In the genomic region with DNA sequence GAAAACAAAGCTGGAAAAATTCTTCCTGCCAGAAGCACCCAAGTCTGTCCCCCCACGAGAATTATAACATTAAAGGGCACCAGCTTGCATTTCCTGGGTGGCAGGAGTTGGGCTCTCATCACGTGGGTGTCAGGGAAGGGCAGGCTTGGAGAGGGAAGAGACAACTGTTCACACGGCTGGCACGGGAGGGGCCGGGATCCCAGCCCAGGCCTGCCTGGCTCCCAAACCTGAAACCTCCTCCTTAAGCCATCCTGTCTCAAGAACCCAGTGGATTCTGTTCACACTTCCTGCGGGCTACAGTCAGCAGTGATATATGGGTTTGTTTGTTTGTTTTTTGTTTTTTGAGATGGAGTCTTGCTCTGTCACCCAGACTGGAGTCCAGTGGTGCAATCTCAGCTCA, we compare ENCODE assay signal across 17 cellular contexts. TPM values are rescaled to one million over a fixed set of nuclear protein-coding genes. Genes with fewer than 3 reads are reported as not detected.
DNase-seq lines count a peak whose midpoint lies in the region; ATAC-seq and TF ChIP-seq lines count a peak whose summit lies in the region.
"Had no signal": no experiment of that assay in that cellular context is flagged by ENCODE, and none has a peak within 500 bp of the region (broad histone marks: within the 10 kb centered on the region; RNA-seq: fewer than 3 reads in every experiment).

No MANE protein-coding gene starts in this region.

- CTCF ChIA-PET in Caco-2 (lab: Charles Lee) = interaction anchor here (1.0 kb wide), 1 partner anchor 10 kb away, joined by 5 read pairs; no protein-coding TSS in a partner anchor

- BruUV-seq in Caco-2 (replicated peaks; lab: Mats Ljungman, UMichigan) = no TSS peak

- TF ChIP-seq CTCF in psoas muscle (IDR thresholded peaks at IDR 0.05) (no peak), Caco-2 (IDR thresholded peaks at IDR 0.05; ENCODE audit: insufficient read depth in 1 of 2, low read depth in 1 of 2, low read length in 1 of 2, severe bottlenecking in 1 of 2, unreplicated experiment in 1 of 2) (no peak)

- ATAC-seq in esophagus mucosa = peak; percentile 62
- ATAC-seq in psoas muscle = peak; percentile 56 to 91 (median 70)
- ATAC-seq: CD8-positive, alpha-beta T cell had no signal

- WGBS in psoas muscle, 3 donors = 24 to 33% (median 28%) methylated on average over 6 of the region's 6 CpGs

- peaks cover 3% of the 10 kb centered on the region for H3K27me3 Mint-ChIP-seq in Caco-2 (ENCODE audit: insufficient read depth, unreplicated experiment)

- no peaks in the 10 kb centered on the region for H3K36me3 Mint-ChIP-seq in Caco-2 (ENCODE audit: insufficient read depth, unreplicated experiment)
- H3K36me3 Mint-ChIP-seq: CD8-positive, alpha-beta T cell had no signal

- no peak overlapping the region for H3K4me3 Mint-ChIP-seq in Caco-2 (ENCODE audit: unreplicated experiment)
- H3K4me3 Mint-ChIP-seq: B cell; CD8-positive, alpha-beta T cell had no signal

- in situ Hi-C loops in G401 (cut with HindIII; ENCODE audit: low sequenced_read_pairs) = no loop called here

- peaks cover 1% of the 10 kb centered on the region for H3K4me1 ChIP-seq in psoas muscle
- no peaks in the 10 kb centered on the region for H3K4me1 ChIP-seq in Caco-2

- no peaks in the 10 kb centered on the region for H3K9me3 ChIP-seq in psoas muscle
- H3K9me3 ChIP-seq in Caco-2 = no peaks in the 10 kb centered on the region
- H3K9me3 ChIP-seq: BLaER1 treated with 17β-estradiol and CSF1 and Interleukin-3, amounts not matched to agents 10 nM and 100 nM had no signal

- H3K4me3 ChIP-seq in psoas muscle (no peak overlapping the region), Caco-2 (ENCODE audit: low read depth, low read length) (no peak overlapping the region)
- H3K4me3 ChIP-seq: BLaER1 treated with 17β-estradiol and CSF1 and Interleukin-3, amounts not matched to agents 10 nM and 100 nM had no signal

- H3K27me3 ChIP-seq in psoas muscle (ENCODE audit: insufficient read depth in 3 of 3, low read length in 2 of 3) (no peaks in the 10 kb centered on the region), Caco-2 (replicated peaks; ENCODE audit: control insufficient read depth, insufficient read depth, low read length) (no peaks in the 10 kb centered on the region; the same call in 1 of the 2 replicates)
- H3K27me3 ChIP-seq: BLaER1 treated with 17β-estradiol and CSF1 and Interleukin-3, amounts not matched to agents 10 nM and 100 nM had no signal

- POLR2A ChIA-PET in Caco-2 (lab: Charles Lee) = no interaction called here

- no peaks in the 10 kb centered on the region for H3K9me3 Mint-ChIP-seq in Caco-2 (ENCODE audit: unreplicated experiment)
- H3K9me3 Mint-ChIP-seq: CD8-positive, alpha-beta T cell had no signal

- intact Hi-C loops in psoas muscle (cut with DNase I) = no loop called here
- intact Hi-C loops in Caco-2 (cut with micrococcal nuclease; ENCODE audit: unreplicated experiment) = no loop called here

- H3K27ac ChIP-seq in psoas muscle = no peak overlapping the region
- H3K27ac ChIP-seq: BLaER1 treated with 17β-estradiol and CSF1 and Interleukin-3, amounts not matched to agents 10 nM and 100 nM; HL-60 had no signal

- H3K36me3 ChIP-seq in psoas muscle (ENCODE audit: insufficient read depth in 1 of 2, low read depth in 1 of 2) = no peaks in the 10 kb centered on the region
- no peaks in the 10 kb centered on the region for H3K36me3 ChIP-seq in Caco-2 (ENCODE audit: control insufficient read depth, insufficient read depth, low read length)

- no peak overlapping the region for H3K27ac Mint-ChIP-seq in Caco-2 (ENCODE audit: unreplicated experiment)
- H3K27ac Mint-ChIP-seq: B cell; CD8-positive, alpha-beta T cell had no signal

- H3K4me1 Mint-ChIP-seq in Caco-2 (ENCODE audit: low read depth, unreplicated experiment) = peaks cover 5% of the 10 kb centered on the region
- H3K4me1 Mint-ChIP-seq: B cell had no signal

- DNase-seq in G401 (ENCODE audit: low spot score) = peak; percentile 72
- DNase-seq in NCI-H524 treated with DMSO at 0.1 percent for 48 hours (lab: John Stamatoyannopoulos, UW) = peak; percentile 18
- no peak for DNase-seq in psoas muscle
- DNase-seq in H4 (ENCODE audit: low spot score) = no peak
- DNase-seq in Caco-2 = no peak
- DNase-seq in cortex of kidney (lab: John Stamatoyannopoulos, UW) = no peak
- DNase-seq: CD8-positive, alpha-beta T cell; DMS153; DMS79; GF-D8; GOT3; HCEC 1CT had no signal

RNA-seq across cellular contexts. Expression of a gene that starts 12.2 kb away (rescaled TPM):
- total RNA-seq in G401 (2014; rRNA removed; shearing (Covaris generic)) = 0.49 and 1.1 TPM in 2 replicates
- total RNA-seq in esophagus mucosa (0.32 TPM), psoas muscle (under 1 TPM; 0.42 to 0.88 (median 0.54) TPM), Caco-2 (2022) (0.30 and 0.48 TPM in 2 replicates)
- under 1 TPM; 0.26 to 0.45 (median 0.29) TPM for polyA plus RNA-seq in psoas muscle
- 0.12 TPM in 1 of 2 replicates, not detected in the other for total RNA-seq in H4 (2014; rRNA removed; shearing (Covaris generic))
- total RNA-seq: HT1080 had no signal

RNA-seq across cellular contexts. Expression of a gene that starts 18.1 kb away (rescaled TPM):
- total RNA-seq in G401 (2014; rRNA removed; shearing (Covaris generic)) = 22.4 and 22.7 TPM in 2 replicates
- total RNA-seq in esophagus mucosa = 9.7 TPM
- 10 to 100 TPM in 2 of 4 donors, 1 to 10 TPM in 2; 8.7 to 11.2 (median 9.8) TPM for total RNA-seq in psoas muscle
- polyA plus RNA-seq in psoas muscle = 1 to 10 TPM; 6.4 to 8.4 (median 6.9) TPM
- total RNA-seq in H4 (2014; rRNA removed; shearing (Covaris generic)) = 11.8 and 15.8 TPM in 2 replicates
- total RNA-seq in Caco-2 (2022) = 22.4 and 22.7 TPM in 2 replicates

Comparison
In these comparisons a context has a peak if more than half of its experiments do, and no peak if none do; other contexts are left out.
1. DNase-seq: peak in G401 (single experiment) and NCI-H524 treated with DMSO at 0.1 percent for 48 hours (single experiment); none in psoas muscle (0 of 2), H4 (single experiment), Caco-2 (0 of 2) and cortex of kidney (single experiment).